28 cellular contexts compared by ENCODE assay signal in the genomic region with DNA sequence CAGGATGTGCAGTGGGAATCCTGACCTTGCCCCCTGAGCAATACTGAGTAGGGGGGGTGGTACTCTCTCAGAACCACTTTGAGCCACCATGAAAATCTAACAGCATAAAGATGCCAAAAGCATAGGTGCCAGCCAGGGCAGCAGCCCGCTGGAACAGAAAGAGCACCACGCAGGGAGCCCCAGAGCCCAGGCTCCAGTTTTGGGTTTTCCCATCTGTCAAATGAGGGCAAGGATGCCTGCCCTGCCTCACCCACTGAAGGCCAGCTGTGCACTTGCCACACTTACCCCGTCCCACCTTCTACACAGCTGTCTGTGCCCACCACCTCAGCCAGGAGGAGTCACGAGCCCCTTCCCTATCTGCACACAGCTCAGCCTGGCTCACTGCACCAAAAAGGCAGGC. TPM values are rescaled to one million over a fixed set of nuclear protein-coding genes. Genes with fewer than 3 reads are reported as not detected.
DNase-seq lines count a peak whose midpoint lies in the region; ATAC-seq and TF ChIP-seq lines count a peak whose summit lies in the region.
"Had no signal": no experiment of that assay in that cellular context is flagged by ENCODE, and none has a peak within 500 bp of the region (broad histone marks: within the 10 kb centered on the region; RNA-seq: fewer than 3 reads in every experiment).

No MANE protein-coding gene starts in this region.

- H3K9me3 Mint-ChIP-seq in T-helper 1 cell treated with Interleukin-12 subunit alpha and Interleukin-12 subunit beta and Interleukin-4 antibody, amounts not matched to agents 30 μg/mL and 1 μg/mL, for 36 hours: no peaks in the 10 kb centered on the region
- no peaks in the 10 kb centered on the region for H3K9me3 Mint-ChIP-seq in stimulated activated naive CD8-positive, alpha-beta T cell treated with anti-CD3 and anti-CD28 coated beads, Interleukin-15, Interleukin-2, amounts not matched to agents 100 ng/mL and 50 ng/mL, for 24 hours
- H3K9me3 Mint-ChIP-seq in stimulated activated naive CD8-positive, alpha-beta T cell treated with anti-CD3 and anti-CD28 coated beads, Interleukin-15, amount 100 ng/mL, for 72 hours: no peaks in the 10 kb centered on the region
- no peaks in the 10 kb centered on the region for H3K9me3 Mint-ChIP-seq in endodermal cell
- H3K9me3 Mint-ChIP-seq: CD8-positive, alpha-beta T cell; WTC11 had no signal

- H3K4me1 ChIP-seq in endodermal cell (ENCODE audit: control insufficient read depth, insufficient read depth, low read length): no peaks in the 10 kb centered on the region
- H3K4me1 ChIP-seq in thyroid gland: peaks cover 43 to 66% of the 10 kb centered on the region in 2 donors
- H3K4me1 ChIP-seq: gastrocnemius medialis, psoas muscle, transverse colon had no signal

- intact Hi-C loops in thyroid gland (cut with DNase I) (no loop called here), posterior vena cava (cut with DNase I) (no loop called here)

- TF ChIP-seq POLR2A in thyroid gland (IDR thresholded peaks at IDR 0.05): no peak

- H3K4me1 Mint-ChIP-seq in T-helper 1 cell treated with Interleukin-12 subunit alpha and Interleukin-12 subunit beta and Interleukin-4 antibody, amounts not matched to agents 30 μg/mL and 1 μg/mL, for 36 hours (ENCODE audit: low read depth): peaks cover 14% of the 10 kb centered on the region
- peaks cover 8% of the 10 kb centered on the region for H3K4me1 Mint-ChIP-seq in stimulated activated naive CD8-positive, alpha-beta T cell treated with anti-CD3 and anti-CD28 coated beads, Interleukin-15, Interleukin-2, amounts not matched to agents 100 ng/mL and 50 ng/mL, for 24 hours (ENCODE audit: low read depth)
- peaks cover 36% of the 10 kb centered on the region for H3K4me1 Mint-ChIP-seq in stimulated activated naive CD8-positive, alpha-beta T cell treated with anti-CD3 and anti-CD28 coated beads, Interleukin-15, amount 100 ng/mL, for 72 hours
- H3K4me1 Mint-ChIP-seq in endodermal cell: peaks cover 22% of the 10 kb centered on the region

- no peaks in the 10 kb centered on the region for H3K36me3 ChIP-seq in endodermal cell (ENCODE audit: control insufficient read depth, insufficient read depth, low read length)
- no peaks in the 10 kb centered on the region for H3K36me3 ChIP-seq in thyroid gland
- H3K36me3 ChIP-seq: gastrocnemius medialis, neutrophil, transverse colon had no signal

- H3K27ac ChIP-seq in endodermal cell (ENCODE audit: low read depth, low read length) (no peak overlapping the region), thyroid gland (peak overlapping the region; percentile 75 to 89 (median 80))
- H3K27ac ChIP-seq: gastrocnemius medialis, neutrophil, psoas muscle, transverse colon had no signal

- H3K4me3 Mint-ChIP-seq in T-helper 1 cell treated with Interleukin-12 subunit alpha and Interleukin-12 subunit beta and Interleukin-4 antibody, amounts not matched to agents 30 μg/mL and 1 μg/mL, for 36 hours: no peak overlapping the region
- no peak overlapping the region for H3K4me3 Mint-ChIP-seq in stimulated activated naive CD8-positive, alpha-beta T cell treated with anti-CD3 and anti-CD28 coated beads, Interleukin-15, Interleukin-2, amounts not matched to agents 100 ng/mL and 50 ng/mL, for 24 hours
- H3K4me3 Mint-ChIP-seq in stimulated activated naive CD8-positive, alpha-beta T cell treated with anti-CD3 and anti-CD28 coated beads, Interleukin-15, amount 100 ng/mL, for 72 hours: no peak overlapping the region
- H3K4me3 Mint-ChIP-seq in endodermal cell: no peak overlapping the region
- H3K4me3 Mint-ChIP-seq: CD8-positive, alpha-beta T cell; WTC11 had no signal

- peaks cover 8% of the 10 kb centered on the region for H3K36me3 Mint-ChIP-seq in T-helper 1 cell treated with Interleukin-12 subunit alpha and Interleukin-12 subunit beta and Interleukin-4 antibody, amounts not matched to agents 30 μg/mL and 1 μg/mL, for 36 hours (ENCODE audit: low read depth)
- H3K36me3 Mint-ChIP-seq in stimulated activated naive CD8-positive, alpha-beta T cell treated with anti-CD3 and anti-CD28 coated beads, Interleukin-15, Interleukin-2, amounts not matched to agents 100 ng/mL and 50 ng/mL, for 24 hours (ENCODE audit: low read depth): peaks cover 17% of the 10 kb centered on the region
- peaks cover 14% of the 10 kb centered on the region for H3K36me3 Mint-ChIP-seq in endodermal cell (ENCODE audit: low read depth)
- H3K36me3 Mint-ChIP-seq: CD8-positive, alpha-beta T cell had no signal

- H3K27me3 ChIP-seq in endodermal cell (ENCODE audit: control insufficient read depth, insufficient read depth, low read length, poor library complexity, severe bottlenecking) (no peaks in the 10 kb centered on the region), thyroid gland (no peaks in the 10 kb centered on the region)
- H3K27me3 ChIP-seq: gastrocnemius medialis, neutrophil, transverse colon had no signal

- peak overlapping the region; percentile 76 for H3K27ac Mint-ChIP-seq in T-helper 1 cell treated with Interleukin-12 subunit alpha and Interleukin-12 subunit beta and Interleukin-4 antibody, amounts not matched to agents 30 μg/mL and 1 μg/mL, for 36 hours
- H3K27ac Mint-ChIP-seq in stimulated activated naive CD8-positive, alpha-beta T cell treated with anti-CD3 and anti-CD28 coated beads, Interleukin-15, Interleukin-2, amounts not matched to agents 100 ng/mL and 50 ng/mL, for 24 hours: peak overlapping the region; percentile 23
- peak overlapping the region in 1 of 2 donors; percentile 72 for H3K27ac Mint-ChIP-seq in stimulated activated naive CD8-positive, alpha-beta T cell treated with anti-CD3 and anti-CD28 coated beads, Interleukin-15, amount 100 ng/mL, for 72 hours
- peak overlapping the region; percentile 52 for H3K27ac Mint-ChIP-seq in endodermal cell
- H3K27ac Mint-ChIP-seq: CD8-positive, alpha-beta T cell; WTC11 had no signal

- no peak overlapping the region for H3K9ac ChIP-seq in endodermal cell (ENCODE audit: extremely low read depth, low read length, poor library complexity, severe bottlenecking)

- ATAC-seq in stimulated activated naive CD8-positive, alpha-beta T cell treated with anti-CD3 and anti-CD28 coated beads, Interleukin-15, amount 100 ng/mL, for 72 hours: no peak
- ATAC-seq: CD8-positive, alpha-beta T cell; gastrocnemius medialis; left cardiac atrium; PC-3; psoas muscle; stimulated activated naive CD8-positive, alpha-beta T cell treated with anti-CD3 and anti-CD28 coated beads, Interleukin-15, Interleukin-2, amounts not matched to agents 100 U/mL and 50 U/mL, for 24 hours; WTC11 had no signal

- no peaks in the 10 kb centered on the region for H3K9me3 ChIP-seq in endodermal cell (ENCODE audit: control insufficient read depth, low read length)
- no peaks in the 10 kb centered on the region for H3K9me3 ChIP-seq in thyroid gland
- H3K9me3 ChIP-seq: gastrocnemius medialis, neutrophil, psoas muscle, transverse colon had no signal

- TF ChIP-seq CTCF in endodermal cell (conservative IDR thresholded peaks at IDR 0.05) (no peak), thyroid gland (IDR thresholded peaks at IDR 0.05) (no peak)

- WGBS in endodermal cell (ENCODE audit: insufficient coverage in 1 of 2, insufficient read length in 1 of 2), 2 experiments: 87 to 100% methylated on average over 3 to 4 of the region's 4 CpGs
- 71 to 94% methylated on average over 2 to 4 of the region's 4 CpGs for WGBS in thyroid gland, 2 donors

- DNase-seq in T-helper 1 cell (no peak), endodermal cell (no peak), thyroid gland (no peak), SK-N-DZ (ENCODE audit: low spot score) (no peak), posterior vena cava (ENCODE audit: low spot score) (no peak)
- DNase-seq in stimulated activated naive CD8-positive, alpha-beta T cell treated with anti-CD3 and anti-CD28 coated beads, Interleukin-15, amount 100 ng/mL, for 72 hours: no peak
- DNase-seq: activated CD4-positive, alpha-beta T cell treated with anti-CD3 and anti-CD28 coated beads, Interleukin-2, amount 50 U/mL, for 48 hours; activated naive CD4-positive, alpha-beta T cell treated with anti-CD3 and anti-CD28 coated beads, Interleukin-2, amount 50 U/mL, for 16 hours; aorta; CD8-positive, alpha-beta T cell; cortex of kidney; DMS153; gastrocnemius medialis; hippocampal formation; left cardiac atrium; NCI-H146; NCI-H524 treated with DMSO at 0.1 percent for 48 hours; NK-92 treated with Interleukin-12 subunit alpha and Interleukin-12 subunit beta, amount 100 ng/mL, for 24 hours; PC-3; psoas muscle; Right ventricle myocardium superior; stimulated activated CD4-positive, alpha-beta T cell treated with anti-CD3 and anti-CD28 coated beads, Interleukin-15, amount 100 ng/mL, for 24 hours; stimulated activated naive CD8-positive, alpha-beta T cell treated with anti-CD3 and anti-CD28 coated beads, Interleukin-15, Interleukin-2, amounts not matched to agents 100 U/mL and 50 U/mL, for 24 hours; transverse colon had no signal

- no peaks in the 10 kb centered on the region for H3K27me3 Mint-ChIP-seq in T-helper 1 cell treated with Interleukin-12 subunit alpha and Interleukin-12 subunit beta and Interleukin-4 antibody, amounts not matched to agents 30 μg/mL and 1 μg/mL, for 36 hours (ENCODE audit: low read depth)
- H3K27me3 Mint-ChIP-seq in stimulated activated naive CD8-positive, alpha-beta T cell treated with anti-CD3 and anti-CD28 coated beads, Interleukin-15, Interleukin-2, amounts not matched to agents 100 ng/mL and 50 ng/mL, for 24 hours: no peaks in the 10 kb centered on the region
- no peaks in the 10 kb centered on the region for H3K27me3 Mint-ChIP-seq in stimulated activated naive CD8-positive, alpha-beta T cell treated with anti-CD3 and anti-CD28 coated beads, Interleukin-15, amount 100 ng/mL, for 72 hours
- no peaks in the 10 kb centered on the region for H3K27me3 Mint-ChIP-seq in endodermal cell (ENCODE audit: insufficient read depth)

- H3K4me3 ChIP-seq in endodermal cell (ENCODE audit: low read length): no peak overlapping the region
- H3K4me3 ChIP-seq in thyroid gland (replicated peaks in 1 of 3): no peak overlapping the region
- H3K4me3 ChIP-seq: gastrocnemius medialis, psoas muscle, transverse colon had no signal

RNA-seq across cellular contexts. Expression of a gene that starts 20.8 kb away (rescaled TPM):
- total RNA-seq in endodermal cell: 10 to 100 TPM; 29.1 to 39.6 TPM
- polyA plus RNA-seq in endodermal cell (2013, experiment 1 of 2): 35.6 TPM
- 29.0 TPM for polyA plus RNA-seq in endodermal cell (2013, experiment 2 of 2)
- total RNA-seq in thyroid gland: 100 to 1,000 TPM in 3 of 4 donors, 10 to 100 TPM in 1; 92.8 to 200 (median 143) TPM
- 12.7 and 13.1 TPM in 2 replicates for polyA plus RNA-seq in SK-N-DZ (2014; cell fraction: cytosol; rRNA removed)
- polyA plus RNA-seq in SK-N-DZ (2014; cell fraction: nucleus; rRNA removed): 25.9 and 38.3 TPM in 2 replicates
- 1 to 10 TPM; 5.7 to 7.2 TPM for total RNA-seq in posterior vena cava
